Comparison of ENCODE assay signal across 34 cellular contexts in genomic region chr6:47529734-47530133, GRCh38.
"Had no signal": no experiment of that assay in that cellular context is flagged by ENCODE, and none has a peak within 500 bp of the region (broad histone marks: within the 10 kb centered on the region; RNA-seq: fewer than 3 reads in every experiment).

No MANE protein-coding gene starts in this region.

- FAIRE-seq: TTC549 had no signal

- H3K4me3 Mint-ChIP-seq: activated CD4-positive, alpha-beta memory T cell treated with anti-CD3 and anti-CD28 coated beads for 36 hours; activated CD4-positive, alpha-beta T cell treated with anti-CD3 and anti-CD28 coated beads, Interleukin-2, amount 10 ng/mL, durations not matched to agents 24 days and 14 days; activated naive CD4-positive, alpha-beta T cell treated with anti-CD3 and anti-CD28 coated beads, Interleukin-2, amount 10 ng/mL, durations not matched to agents 7 days and 5 days; activated T-helper 1 cell treated with anti-CD3 and anti-CD28 coated beads, Interleukin-12 subunit alpha, Interleukin-12 subunit beta, Interleukin-2, Interleukin-4 antibody, amounts not matched to agents 30 ng/mL and 10 ng/mL and 1 ng/mL, durations not matched to agents 14 hours and 24 hours and 36 hours; central memory CD8-positive, alpha-beta T cell; memory B cell; nephron; stimulated activated effector memory CD8-positive, alpha-beta T cell treated with anti-CD3 and anti-CD28 coated beads, Interleukin-12 subunit alpha, Interleukin-12 subunit beta, amount 100 ng/mL, for 72 hours; T-helper 1 cell treated with Interleukin-12 subunit alpha and Interleukin-12 subunit beta and Interleukin-4 antibody, amounts not matched to agents 30 μg/mL and 1 μg/mL, for 36 hours had no signal

- H3K9me3 Mint-ChIP-seq: activated CD4-positive, alpha-beta memory T cell treated with anti-CD3 and anti-CD28 coated beads for 36 hours; activated CD4-positive, alpha-beta T cell treated with anti-CD3 and anti-CD28 coated beads, Interleukin-2, amount 10 ng/mL, durations not matched to agents 24 days and 14 days; activated naive CD4-positive, alpha-beta T cell treated with anti-CD3 and anti-CD28 coated beads, Interleukin-2, amount 10 ng/mL, durations not matched to agents 7 days and 5 days; activated T-helper 1 cell treated with anti-CD3 and anti-CD28 coated beads, Interleukin-12 subunit alpha, Interleukin-12 subunit beta, Interleukin-2, Interleukin-4 antibody, amounts not matched to agents 30 ng/mL and 10 ng/mL and 1 ng/mL, durations not matched to agents 14 hours and 24 hours and 36 hours; central memory CD8-positive, alpha-beta T cell; stimulated activated effector memory CD8-positive, alpha-beta T cell treated with anti-CD3 and anti-CD28 coated beads, Interleukin-12 subunit alpha, Interleukin-12 subunit beta, amount 100 ng/mL, for 72 hours; T-helper 1 cell treated with Interleukin-12 subunit alpha and Interleukin-12 subunit beta and Interleukin-4 antibody, amounts not matched to agents 30 μg/mL and 1 μg/mL, for 36 hours had no signal

- H3K36me3 ChIP-seq: breast epithelium, colonic mucosa, neutrophil, ovary, thyroid gland had no signal

- H3K4me1 ChIP-seq: breast epithelium, colonic mucosa had no signal

- H3K27me3 Mint-ChIP-seq: activated CD4-positive, alpha-beta memory T cell treated with anti-CD3 and anti-CD28 coated beads for 36 hours; activated CD4-positive, alpha-beta T cell treated with anti-CD3 and anti-CD28 coated beads, Interleukin-2, amount 10 ng/mL, durations not matched to agents 24 days and 14 days; activated naive CD4-positive, alpha-beta T cell treated with anti-CD3 and anti-CD28 coated beads, Interleukin-2, amount 10 ng/mL, durations not matched to agents 7 days and 5 days; central memory CD8-positive, alpha-beta T cell; memory B cell; progenitor cell of endocrine pancreas had no signal

- H3K27me3 ChIP-seq: breast epithelium, colonic mucosa, dorsolateral prefrontal cortex, heart left ventricle, neutrophil, ovary, sigmoid colon, stomach, thyroid gland had no signal

- H3K4me3 ChIP-seq: breast epithelium, colonic mucosa, dorsolateral prefrontal cortex, heart left ventricle, ovary, sigmoid colon, stomach, thyroid gland had no signal

- H3K4me1 Mint-ChIP-seq: nephron had no signal

- ATAC-seq: heart left ventricle; stimulated activated effector memory CD8-positive, alpha-beta T cell treated with anti-CD3 and anti-CD28 coated beads, Interleukin-12 subunit alpha, Interleukin-12 subunit beta, amount 100 ng/mL, for 72 hours had no signal

- H3K9me3 ChIP-seq: breast epithelium, colonic mucosa, neutrophil, ovary, sigmoid colon, stomach, thyroid gland had no signal

- DNase-seq: activated CD4-positive, alpha-beta memory T cell treated with anti-CD3 and anti-CD28 coated beads for 36 hours; activated CD4-positive, alpha-beta T cell treated with anti-CD3 and anti-CD28 coated beads, Interleukin-2, amount 10 ng/mL, durations not matched to agents 24 days and 14 days; activated CD4-positive, CD25-positive, alpha-beta regulatory T cell treated with anti-CD3 and anti-CD28 coated beads, Interleukin-2, amount 50 U/mL, for 72 hours; activated CD8-positive, alpha-beta memory T cell treated with anti-CD3 and anti-CD28 coated beads, Interleukin-2, amount 50 U/mL, for 4 hours; activated gamma-delta T cell; activated naive CD4-positive, alpha-beta T cell treated with anti-CD3 and anti-CD28 coated beads, Interleukin-2, amount 10 ng/mL, durations not matched to agents 7 days and 5 days; activated T-cell treated with anti-CD3 and anti-CD28 coated beads, Interleukin-2, amount 50 U/mL, for 1 hour; amygdala; colonic mucosa; dorsolateral prefrontal cortex; effector memory CD4-positive, alpha-beta T cell; foreskin fibroblast; heart left ventricle; hypothalamus; ovary; retina; sigmoid colon; small intestine; stimulated activated CD4-positive, alpha-beta T cell treated with anti-CD3 and anti-CD28 coated beads, Interleukin-4, amount 100 ng/mL, for 24 hours; stomach; SW 1271; T-helper 9 cell; thyroid gland; WERI-Rb-1 had no signal

- H3K27ac ChIP-seq: breast epithelium, colonic mucosa, dorsolateral prefrontal cortex, heart left ventricle, neutrophil, ovary, sigmoid colon, stomach, thyroid gland, WERI-Rb-1 had no signal

- H3K27ac Mint-ChIP-seq: activated CD4-positive, alpha-beta memory T cell treated with anti-CD3 and anti-CD28 coated beads for 36 hours; activated CD4-positive, alpha-beta T cell treated with anti-CD3 and anti-CD28 coated beads, Interleukin-2, amount 10 ng/mL, durations not matched to agents 24 days and 14 days; activated naive CD4-positive, alpha-beta T cell treated with anti-CD3 and anti-CD28 coated beads, Interleukin-2, amount 10 ng/mL, durations not matched to agents 7 days and 5 days; activated T-helper 1 cell treated with anti-CD3 and anti-CD28 coated beads, Interleukin-12 subunit alpha, Interleukin-12 subunit beta, Interleukin-2, Interleukin-4 antibody, amounts not matched to agents 30 ng/mL and 10 ng/mL and 1 ng/mL, durations not matched to agents 14 hours and 24 hours and 36 hours; memory B cell; nephron; progenitor cell of endocrine pancreas; stimulated activated effector memory CD8-positive, alpha-beta T cell treated with anti-CD3 and anti-CD28 coated beads, Interleukin-12 subunit alpha, Interleukin-12 subunit beta, amount 100 ng/mL, for 72 hours; T-helper 1 cell treated with Interleukin-12 subunit alpha and Interleukin-12 subunit beta and Interleukin-4 antibody, amounts not matched to agents 30 μg/mL and 1 μg/mL, for 36 hours had no signal
